In genomic region chr1:113278777-113279176, GRCh38 we compare ENCODE assay signal across 8 cellular contexts.
"Had no signal": no experiment of that assay in that cellular context is flagged by ENCODE, and none has a peak within 500 bp of the region (broad histone marks: within the 10 kb centered on the region; RNA-seq: fewer than 3 reads in every experiment).

No MANE protein-coding gene starts in this region.

- H3K9ac ChIP-seq: GM23248 had no signal

- ATAC-seq: HepG2 had no signal

- H2AFZ ChIP-seq: GM23248 had no signal

- H3K4me3 ChIP-seq: GM23248 had no signal

- H3K4me1 Mint-ChIP-seq: IgD-negative memory B cell had no signal

- H3K4me3 Mint-ChIP-seq: IgD-negative memory B cell had no signal

- H3K27ac ChIP-seq: GM23248, HL-60 had no signal

- H3K9me3 Mint-ChIP-seq: IgD-negative memory B cell had no signal

- H3K36me3 Mint-ChIP-seq: IgD-negative memory B cell had no signal

- DNase-seq: GM23248, GOT3, H7, HCEC 1CT, KBM-7 had no signal

- H3K27ac Mint-ChIP-seq: IgD-negative memory B cell had no signal
